In genomic region chr16:10552281-10552680, GRCh38 we compare ENCODE assay signal across 1 cellular context.
TF ChIP-seq lines count a peak whose summit lies in the region.

No MANE protein-coding gene starts in this region.

TF ChIP-seq in GM12878, 131 proteins besides CTCF, POLR2A, EP300 and RAD21 (continued from another document):
- TF ChIP-seq USF2 (IDR thresholded peaks at IDR 0.05; ENCODE audit: borderline replicate concordance, low read depth, low read length) (no peak), ELK1 (IDR thresholded peaks at IDR 0.05; ENCODE audit: low read depth, low read length) (no peak), ZNF622 (IDR thresholded peaks at IDR 0.05) (no peak)
TF ChIP-seq in GM12878: peak in this region for 0.
